In genomic region chr10:23294638-23295247, GRCh38 we compare ENCODE assay signal across 10 cellular contexts. TPM values are rescaled to one million over a fixed set of nuclear protein-coding genes. Genes with fewer than 3 reads are reported as not detected.
A peak's percentile ranks its signal among the peaks of the same experiment; 100 is the strongest.
DNase-seq lines count a peak whose midpoint lies in the region; ATAC-seq and TF ChIP-seq lines count a peak whose summit lies in the region.
"Had no signal": no experiment of that assay in that cellular context is flagged by ENCODE, and none has a peak within 500 bp of the region (broad histone marks: within the 10 kb centered on the region; RNA-seq: fewer than 3 reads in every experiment).

No MANE protein-coding gene starts in this region.

- no peak overlapping the region for H2AFZ ChIP-seq in mammary epithelial cell (ENCODE audit: low read depth, low read length)

- no peak overlapping the region for H3K4me3 ChIP-seq in mammary epithelial cell (replicated peaks in 1 of 3; ENCODE audit: insufficient read depth in 1 of 3, low read depth in 2 of 3, low read length in 3 of 3)

- no TSS peak for BruUV-seq in mammary epithelial cell (replicated peaks; lab: Mats Ljungman, UMichigan)

- no peaks in the 10 kb centered on the region for H3K27me3 ChIP-seq in mammary epithelial cell (ENCODE audit: insufficient read depth, low read length)

- H3K27ac ChIP-seq in mammary epithelial cell (ENCODE audit: insufficient read depth, low read depth, low read length) = no peak overlapping the region

- H3K36me3 Mint-ChIP-seq in mesothelial cell of epicardium = no peaks in the 10 kb centered on the region

- H3K9me3 ChIP-seq in mammary epithelial cell (replicated peaks; ENCODE audit: insufficient read depth, low read length) = no peaks in the 10 kb centered on the region

- H3K27me3 Mint-ChIP-seq in mesothelial cell of epicardium (ENCODE audit: low read depth) = peaks cover 78% of the 10 kb centered on the region

- ATAC-seq in HG02571 (IDR thresholded peaks at IDR 0.05; ENCODE audit: unreplicated experiment) = no peak
- ATAC-seq in GM21737 (IDR thresholded peaks at IDR 0.05; ENCODE audit: unreplicated experiment) = no peak

- CTCF ChIA-PET in mammary epithelial cell (lab: Charles Lee; ENCODE audit: low non-redundant PET) = interaction anchor here (0.7 kb wide), 2 partner anchors 50 to 133 kb away, joined by 3 read pairs; no protein-coding TSS in a partner anchor

- no peak overlapping the region for H3K4me3 Mint-ChIP-seq in mesothelial cell of epicardium

- intact Hi-C loops in mammary epithelial cell (cut with micrococcal nuclease) = loop anchor here (1.0 to 10.0 kb wide), 4 partner anchors 237 to 690 kb away; no protein-coding TSS in a partner anchor

- 40% methylated on average over 5 of the region's 5 CpGs for WGBS in mammary epithelial cell (ENCODE audit: low coverage, missing lambda C conversion rate)

- no peaks in the 10 kb centered on the region for H4K20me1 ChIP-seq in mammary epithelial cell (ENCODE audit: insufficient read depth, low read length)

- no peak overlapping the region for H3K9ac ChIP-seq in mammary epithelial cell (ENCODE audit: insufficient read depth, low read length)

- H3K79me2 ChIP-seq in mammary epithelial cell (ENCODE audit: insufficient read depth, low read length) = no peaks in the 10 kb centered on the region

- peaks cover 3% of the 10 kb centered on the region for H3K9me3 Mint-ChIP-seq in mesothelial cell of epicardium

- no peaks in the 10 kb centered on the region for H3K36me3 ChIP-seq in mammary epithelial cell (ENCODE audit: insufficient read depth, low read length)

- TF ChIP-seq CTCF in mammary epithelial cell (conservative IDR thresholded peaks at IDR 0.05 in 1 of 2, IDR thresholded peaks at IDR 0.05 in 1 of 2; ENCODE audit: extremely low read depth in 1 of 2, insufficient read depth in 1 of 2, low read depth in 1 of 2, low read length in 2 of 2) (peak; percentile 38 to 45), mesothelial cell of epicardium (IDR thresholded peaks at IDR 0.05; ENCODE audit: unreplicated experiment) (peak; percentile 61)

- dilution Hi-C loops in mammary epithelial cell (cut with HindIII; ENCODE audit: low sequenced_read_pairs) = no loop called here

- in situ Hi-C loops in mammary epithelial cell (cut with MboI; ENCODE audit: low sequenced_read_pairs in 2 of 2) = loop anchor here in 1 of 2 donors (5.0 to 10.0 kb wide), 2 partner anchors 137 to 400 kb away; no protein-coding TSS in a partner anchor

- peak; percentile 22 for DNase-seq in DMS53 treated with DMSO at 0.1 percent for 48 hours (lab: John Stamatoyannopoulos, UW; ENCODE audit: unreplicated experiment)
- peak; percentile 6 for DNase-seq in LHCN-M2 (ENCODE audit: low read depth)
- DNase-seq in mammary epithelial cell = no peak
- DNase-seq in mesothelial cell of epicardium (ENCODE audit: low spot score in 2 of 2, unreplicated experiment in 2 of 2) = no peak
- no peak for DNase-seq in GOT3 (lab: John Stamatoyannopoulos, UW)
- DNase-seq in stimulated activated naive CD4-positive, alpha-beta T cell treated with Interleukin-2 at 50 U/mL for 16 hours (lab: John Stamatoyannopoulos, UW) = no peak
- DNase-seq: activated CD4-positive, alpha-beta T cell treated with anti-CD3 and anti-CD28 coated beads, Interleukin-2, amount 50 U/mL, for 1 hour; NCI-H2081 treated with DMSO at 0.1 percent for 48 hours had no signal

- no peaks in the 10 kb centered on the region for H3K4me1 Mint-ChIP-seq in mesothelial cell of epicardium

- no peaks in the 10 kb centered on the region for H3K4me1 ChIP-seq in mammary epithelial cell (ENCODE audit: insufficient read depth, low read length)

- no peak overlapping the region for H3K27ac Mint-ChIP-seq in mesothelial cell of epicardium

- no peak overlapping the region for H3K4me2 ChIP-seq in mammary epithelial cell (ENCODE audit: insufficient read depth, low read depth, low read length)

RNA-seq across cellular contexts. Expression of gene C10orf67, which starts 49.9 kb away (rescaled TPM):
- total RNA-seq in LHCN-M2 (2014; rRNA removed) = 0.11 and 0.19 TPM in 2 replicates
- not detected for polyA plus RNA-seq in LHCN-M2 (2012)
- 1 to 10 TPM in 1 of 2 donors, under 1 TPM in 1; 0.35 to 1.8 TPM for total RNA-seq in mammary epithelial cell
- 0.26 TPM for polyA plus RNA-seq in mammary epithelial cell
- polyA minus RNA-seq in mammary epithelial cell = 4.7 TPM
- 0.11 to 0.22 TPM in 2 of 3 replicates, not detected in the other for total RNA-seq in mesothelial cell of epicardium

Comparison
In these comparisons a context has a peak if more than half of its experiments do, and no peak if none do; other contexts are left out.
1. DNase-seq: peak in DMS53 treated with DMSO at 0.1 percent for 48 hours (single experiment) and LHCN-M2 (single experiment); none in mammary epithelial cell (single experiment), mesothelial cell of epicardium (0 of 2), GOT3 (single experiment) and stimulated activated naive CD4-positive, alpha-beta T cell treated with Interleukin-2 at 50 U/mL for 16 hours (single experiment).